Comparison of ENCODE assay signal across 32 cellular contexts in genomic region chr15:46865155-46865554, GRCh38.
"Had no signal": no experiment of that assay in that cellular context is flagged by ENCODE, and none has a peak within 500 bp of the region (broad histone marks: within the 10 kb centered on the region; RNA-seq: fewer than 3 reads in every experiment).

No MANE protein-coding gene starts in this region.

- H3K4me3 Mint-ChIP-seq: activated CD4-positive, alpha-beta T cell treated with anti-CD3 and anti-CD28 coated beads, Interleukin-2, amount 10 ng/mL, durations not matched to agents 24 days and 14 days; activated CD8-positive, alpha-beta T cell treated with anti-CD3 and anti-CD28 coated beads for 36 hours; activated naive CD4-positive, alpha-beta T cell treated with anti-CD3 and anti-CD28 coated beads, Interleukin-2, amount 50 U/mL, for 24 hours; activated naive CD8-positive, alpha-beta T cell treated with anti-CD3 and anti-CD28 coated beads, Interleukin-2, amount 10 ng/mL, durations not matched to agents 7 days and 5 days; T-helper 2 cell treated with Interferon-gamma antibody and Interleukin-4, amounts not matched to agents 5 μg/mL and 100 μg/mL, for 36 hours had no signal

- H3K36me3 ChIP-seq: ascending aorta, cardiac muscle cell, MG63, SJCRH30 had no signal

- H3K4me3 ChIP-seq: ascending aorta, cardiac muscle cell, MG63, SJCRH30, SK-N-MC had no signal

- H3K4me1 Mint-ChIP-seq: activated CD4-positive, alpha-beta T cell treated with anti-CD3 and anti-CD28 coated beads, Interleukin-2, amount 10 ng/mL, durations not matched to agents 24 days and 14 days; activated naive CD4-positive, alpha-beta T cell treated with anti-CD3 and anti-CD28 coated beads, Interleukin-2, amount 50 U/mL, for 24 hours; activated naive CD8-positive, alpha-beta T cell treated with anti-CD3 and anti-CD28 coated beads, Interleukin-2, amount 10 ng/mL, durations not matched to agents 7 days and 5 days had no signal

- H3K27me3 ChIP-seq: ascending aorta, cardiac muscle cell, MG63, SJCRH30 had no signal

- H3K27ac Mint-ChIP-seq: activated CD4-positive, alpha-beta T cell treated with anti-CD3 and anti-CD28 coated beads, Interleukin-2, amount 10 ng/mL, durations not matched to agents 24 days and 14 days; activated CD8-positive, alpha-beta T cell treated with anti-CD3 and anti-CD28 coated beads for 36 hours; activated naive CD4-positive, alpha-beta T cell treated with anti-CD3 and anti-CD28 coated beads, Interleukin-2, amount 50 U/mL, for 24 hours; activated naive CD8-positive, alpha-beta T cell treated with anti-CD3 and anti-CD28 coated beads, Interleukin-2, amount 10 ng/mL, durations not matched to agents 7 days and 5 days; activated T-helper 2 cell treated with anti-CD3 and anti-CD28 coated beads, Interferon-gamma antibody, Interleukin-2, Interleukin-4, amounts not matched to agents 10 μg/mL and 5 μg/mL and 100 μg/mL, durations not matched to agents 14 hours and 24 hours and 36 hours; T-helper 2 cell treated with Interferon-gamma antibody and Interleukin-4, amounts not matched to agents 5 μg/mL and 100 μg/mL, for 36 hours had no signal

- ATAC-seq: activated CD8-positive, alpha-beta T cell treated with anti-CD3 and anti-CD28 coated beads for 36 hours; PC-3 had no signal

- H3K27ac ChIP-seq: ascending aorta, cardiac muscle cell, RWPE1, SJCRH30, SK-N-MC had no signal

- H3K4me1 ChIP-seq: ascending aorta, SJCRH30 had no signal

- H3K36me3 Mint-ChIP-seq: activated naive CD4-positive, alpha-beta T cell treated with anti-CD3 and anti-CD28 coated beads, Interleukin-2, amount 50 U/mL, for 24 hours; activated naive CD8-positive, alpha-beta T cell treated with anti-CD3 and anti-CD28 coated beads, Interleukin-2, amount 10 ng/mL, durations not matched to agents 7 days and 5 days had no signal

- H3K9me3 ChIP-seq: ascending aorta, MG63, SJCRH30 had no signal

- H3K27me3 Mint-ChIP-seq: activated CD4-positive, alpha-beta T cell treated with anti-CD3 and anti-CD28 coated beads, Interleukin-2, amount 10 ng/mL, durations not matched to agents 24 days and 14 days; activated CD8-positive, alpha-beta T cell treated with anti-CD3 and anti-CD28 coated beads for 36 hours; activated naive CD4-positive, alpha-beta T cell treated with anti-CD3 and anti-CD28 coated beads, Interleukin-2, amount 50 U/mL, for 24 hours; activated naive CD8-positive, alpha-beta T cell treated with anti-CD3 and anti-CD28 coated beads, Interleukin-2, amount 10 ng/mL, durations not matched to agents 7 days and 5 days had no signal

- DNase-seq: activated CD4-positive, alpha-beta T cell treated with anti-CD3 and anti-CD28 coated beads, Interleukin-2, amount 10 ng/mL, durations not matched to agents 24 days and 14 days; activated CD4-positive, alpha-beta T cell treated with anti-CD3 and anti-CD28 coated beads, Interleukin-2, amount 50 U/mL, for 4 hours; activated CD8-positive, alpha-beta T cell treated with anti-CD3 and anti-CD28 coated beads for 36 hours; activated gamma-delta T cell; activated naive CD4-positive, alpha-beta T cell treated with Interleukin-2 at 50 U/mL for 16 hours; activated naive CD8-positive, alpha-beta T cell treated with anti-CD3 and anti-CD28 coated beads, Interleukin-2, amount 10 ng/mL, durations not matched to agents 7 days and 5 days; activated T-cell treated with anti-CD3 and anti-CD28 coated beads, Interleukin-2, amount 50 U/mL, for 1 hour; amygdala; Kasumi-1; KG1; MG63; NCI-H1048; NCI-H1105 treated with DMSO at 0.1 percent for 48 hours; NCI-H1436; NCI-H1694; NCI-H1930; NCI-H2081 treated with DMSO at 0.1 percent for 48 hours; NCI-H226; NCI-H446 treated with DMSO at 0.1 percent for 48 hours; NCI-H524; NCI-H69; NK-92 treated with Interleukin-12 subunit alpha and Interleukin-12 subunit beta, amount 100 ng/mL, for 24 hours; PC-3; SHP77; SJCRH30 had no signal
